9 cellular contexts compared by ENCODE assay signal in the genomic region with DNA sequence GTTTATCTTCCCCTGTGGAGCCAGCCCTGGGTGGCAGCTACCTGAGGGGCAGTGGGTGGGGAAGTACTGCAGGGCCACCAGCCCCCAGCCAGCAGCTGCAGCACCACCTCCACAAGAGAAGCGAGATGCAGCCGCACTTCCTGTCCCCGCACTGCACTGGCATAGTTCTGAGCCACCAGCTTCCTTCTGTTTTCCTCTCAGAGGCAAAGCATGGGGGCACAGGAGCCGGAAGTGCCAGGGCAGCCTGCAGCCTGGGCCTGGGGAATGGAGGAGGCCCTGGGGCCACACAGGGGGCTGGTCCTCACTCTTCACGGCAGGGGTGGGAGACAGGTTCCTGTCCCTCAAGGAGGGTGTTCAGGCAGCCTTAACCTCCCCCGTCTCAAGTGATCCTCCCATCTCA. TPM values are rescaled to one million over a fixed set of nuclear protein-coding genes. Genes with fewer than 3 reads are reported as not detected.
DNase-seq lines count a peak whose midpoint lies in the region; ATAC-seq and TF ChIP-seq lines count a peak whose summit lies in the region.
"Had no signal": no experiment of that assay in that cellular context is flagged by ENCODE, and none has a peak within 500 bp of the region (broad histone marks: within the 10 kb centered on the region; RNA-seq: fewer than 3 reads in every experiment).

No MANE protein-coding gene starts in this region.

- 65% methylated on average over 3 of the region's 6 CpGs for WGBS in esophagus muscularis mucosa

- no peaks in the 10 kb centered on the region for H3K9me3 ChIP-seq in esophagus muscularis mucosa

- H3K27me3 ChIP-seq in esophagus muscularis mucosa: no peaks in the 10 kb centered on the region
- H3K27me3 ChIP-seq: foreskin keratinocyte had no signal

- no peak for ATAC-seq in GM19467 (IDR thresholded peaks at IDR 0.05; ENCODE audit: unreplicated experiment)
- ATAC-seq: foreskin keratinocyte had no signal

- intact Hi-C loops in esophagus muscularis mucosa (cut with DNase I): loop anchor here (10.0 kb wide), 1 partner anchor 57 kb away; the partner anchor contains the start of gene NOL12

- no peak overlapping the region for H3K4me3 ChIP-seq in esophagus muscularis mucosa

- TF ChIP-seq CTCF in esophagus muscularis mucosa (IDR thresholded peaks at IDR 0.05): no peak

- H3K36me3 ChIP-seq in esophagus muscularis mucosa: peaks cover 0 to 85% (median 66%) of the 10 kb centered on the region in 4 donors

- H3K27ac ChIP-seq in esophagus muscularis mucosa (replicated peaks in 1 of 4): peak overlapping the region; percentile 69 to 80 (median 77)
- H3K27ac ChIP-seq: foreskin keratinocyte had no signal

- TF ChIP-seq POLR2A in esophagus muscularis mucosa (IDR thresholded peaks at IDR 0.05; ENCODE audit: low read depth): no peak

- no peak for TF ChIP-seq EP300 in esophagus muscularis mucosa (IDR thresholded peaks at IDR 0.05)

- DNase-seq in Kasumi-1 (lab: John Stamatoyannopoulos, UW): peak; percentile 68 to 71
- DNase-seq in activated CD4-positive, alpha-beta T cell treated with anti-CD3 and anti-CD28 coated beads, Interleukin-2, amount 50 U/mL, for 4 hours: peak; percentile 35 to 36
- no peak for DNase-seq in esophagus muscularis mucosa (ENCODE audit: extremely low spot score)
- DNase-seq in stimulated activated naive CD4-positive, alpha-beta T cell (lab: John Stamatoyannopoulos, UW): peak; percentile 40 to 71 (median 60)
- no peak for DNase-seq in middle frontal gyrus (ENCODE audit: extremely low spot score, low spot score)
- no peak for DNase-seq in NCI-H2107 treated with DMSO at 0.1 percent for 48 hours (lab: John Stamatoyannopoulos, UW; ENCODE audit: unreplicated experiment)
- DNase-seq in NCI-H2029 treated with DMSO at 0.1 percent for 48 hours (lab: John Stamatoyannopoulos, UW): no peak
- DNase-seq: foreskin keratinocyte had no signal

- H3K4me1 ChIP-seq in esophagus muscularis mucosa: peaks cover 27 to 49% (median 38%) of the 10 kb centered on the region in 4 donors
- H3K4me1 ChIP-seq: foreskin keratinocyte had no signal

RNA-seq across cellular contexts. Expression of gene SH3BP1, which starts 11.9 kb away (rescaled TPM):
- 1 to 10 TPM; 1.5 to 7.5 (median 4.3) TPM for total RNA-seq in esophagus muscularis mucosa

RNA-seq across cellular contexts. Expression of gene GGA1, which starts 18.9 kb away (rescaled TPM):
- total RNA-seq in esophagus muscularis mucosa: 10 to 100 TPM; 30.3 to 44.7 (median 40.9) TPM

RNA-seq across cellular contexts. Expression of gene PDXP, which starts 31.0 kb away (rescaled TPM):
- 10 to 100 TPM in 3 of 4 donors, 1 to 10 TPM in 1; 7.3 to 28.3 (median 17.4) TPM for total RNA-seq in esophagus muscularis mucosa

RNA-seq across cellular contexts. Expression of gene LGALS2, which starts 47.7 kb away (rescaled TPM):
- total RNA-seq in esophagus muscularis mucosa: not detected
- total RNA-seq: foreskin keratinocyte had no signal

RNA-seq across cellular contexts. Expression of gene LGALS1, which starts 47.9 kb away (rescaled TPM):
- total RNA-seq in esophagus muscularis mucosa: 1,000 to 10,000 TPM in 3 of 4 donors, 100 to 1,000 TPM in 1; 710 to 1,112 (median 1,021) TPM

Comparison
In these comparisons a context has a peak if more than half of its experiments do, and no peak if none do; other contexts are left out.
1. DNase-seq: peak in Kasumi-1 (2 of 2), activated CD4-positive, alpha-beta T cell treated with anti-CD3 and anti-CD28 coated beads, Interleukin-2, amount 50 U/mL, for 4 hours (2 of 2) and stimulated activated naive CD4-positive, alpha-beta T cell (6 of 6); none in esophagus muscularis mucosa (single experiment), middle frontal gyrus (single experiment), NCI-H2107 treated with DMSO at 0.1 percent for 48 hours (single experiment) and NCI-H2029 treated with DMSO at 0.1 percent for 48 hours (single experiment).